Comparison of ENCODE assay signal across 35 cellular contexts in genomic region chr6:22637781-22638180, GRCh38.
"Had no signal": no experiment of that assay in that cellular context is flagged by ENCODE, and none has a peak within 500 bp of the region (broad histone marks: within the 10 kb centered on the region; RNA-seq: fewer than 3 reads in every experiment).

No MANE protein-coding gene starts in this region.

- DNase-seq: Karpas-422, Kasumi-1, MG63, MV-4-11, NCI-H1048, NCI-H1092, NCI-H1092 treated with DMSO at 0.1 percent for 48 hours, NCI-H1105, NCI-H1105 treated with DMSO at 0.1 percent for 48 hours, NCI-H1417, NCI-H1417 treated with DMSO at 0.1 percent for 48 hours, NCI-H1436, NCI-H1436 treated with DMSO at 0.1 percent for 48 hours, NCI-H146, NCI-H1694, NCI-H1694 treated with DMSO at 0.1 percent for 48 hours, NCI-H187, NCI-H187 treated with DMSO at 0.1 percent for 48 hours, NCI-H1930, NCI-H2029, NCI-H2029 treated with DMSO at 0.1 percent for 48 hours, NCI-H2081, NCI-H2081 treated with DMSO at 0.1 percent for 48 hours, NCI-H2107, NCI-H2171, NCI-H2171 treated with DMSO at 0.1 percent for 48 hours, NCI-H2227 treated with DMSO at 0.1 percent for 48 hours, NCI-H226, NCI-H345, NCI-H446, NCI-H446 treated with DMSO at 0.1 percent for 48 hours, NCI-H510A, NCI-H510A treated with DMSO at 0.1 percent for 48 hours, NCI-H524 had no signal

- H3K4me2 ChIP-seq: KMS-11 had no signal

- H3K27me3 ChIP-seq: MG63 had no signal

- H3K27ac ChIP-seq: KMS-11 had no signal

- H3K9ac ChIP-seq: KMS-11 had no signal

- H3K36me3 ChIP-seq: MG63 had no signal

- H3K9me3 ChIP-seq: MG63 had no signal

- H3K4me3 ChIP-seq: MG63 had no signal
